In genomic region chr3:4866841-4867240, GRCh38 we compare ENCODE assay signal across 9 cellular contexts.
DNase-seq lines count a peak whose midpoint lies in the region; ATAC-seq and TF ChIP-seq lines count a peak whose summit lies in the region.
"Had no signal": no experiment of that assay in that cellular context is flagged by ENCODE, and none has a peak within 500 bp of the region (broad histone marks: within the 10 kb centered on the region; RNA-seq: fewer than 3 reads in every experiment).

No MANE protein-coding gene starts in this region.

- POLR2A ChIA-PET in activated CD8-positive, alpha-beta T cell treated with anti-CD3 and anti-CD28 coated beads for 36 hours (lab: Charles Lee) = interaction anchor here (0.7 to 0.9 kb wide), 3 partner anchors 9 to 186 kb away, joined by 3 read pairs; no protein-coding TSS in a partner anchor

- H3K9me3 Mint-ChIP-seq in activated CD8-positive, alpha-beta T cell treated with anti-CD3 and anti-CD28 coated beads for 36 hours = peaks cover 15% of the 10 kb centered on the region

- H3K4me3 ChIP-seq in fibroblast of villous mesenchyme (ENCODE audit: low read depth, low read length) (no peak overlapping the region), spleen (peak overlapping the region in 1 of 8 donors; percentile 81)
- H3K4me3 ChIP-seq: SK-N-MC had no signal

- peaks cover 0 to 9% (median 6%) of the 10 kb centered on the region in 8 donors for H3K9me3 ChIP-seq in spleen

- intact Hi-C loops in activated CD8-positive, alpha-beta T cell treated with anti-CD3 and anti-CD28 coated beads for 36 hours (cut with micrococcal nuclease) = no loop called here
- intact Hi-C loops in spleen (cut with DNase I; ENCODE audit: low total_unique reads) = no loop called here

- H3K4me3 Mint-ChIP-seq in activated CD8-positive, alpha-beta T cell treated with anti-CD3 and anti-CD28 coated beads for 36 hours = peak overlapping the region; percentile 86

- DNase-seq in NCI-H1417 (lab: John Stamatoyannopoulos, UW) = peak; percentile 1 to 69 (median 31)
- no peak for DNase-seq in NCI-H1417 treated with DMSO at 0.1 percent for 48 hours (lab: John Stamatoyannopoulos, UW)
- no peak for DNase-seq in activated CD8-positive, alpha-beta T cell treated with anti-CD3 and anti-CD28 coated beads for 36 hours
- DNase-seq in fibroblast of villous mesenchyme (ENCODE audit: low read depth) = peak; percentile 99
- DNase-seq in spleen = no peak
- no peak for DNase-seq in stimulated activated CD4-positive, alpha-beta T cell treated with anti-CD3 and anti-CD28 coated beads, Interleukin-2, amount 100 ng/mL, for 24 hours

- peaks cover 16 to 40% (median 33%) of the 10 kb centered on the region in 6 donors for H3K4me1 ChIP-seq in spleen

- CTCF ChIA-PET in activated CD8-positive, alpha-beta T cell treated with anti-CD3 and anti-CD28 coated beads for 36 hours (lab: Charles Lee) = interaction anchor here (0.9 to 1.7 kb wide), 2 partner anchors 127 to 160 kb away, joined by 3 read pairs; no protein-coding TSS in a partner anchor

- WGBS in spleen, 5 donors = 44 to 61% (median 53%) methylated on average over 6 of the region's 6 CpGs

- H3K36me3 ChIP-seq in spleen = no peaks in the 10 kb centered on the region

- H3K4me1 Mint-ChIP-seq in activated CD8-positive, alpha-beta T cell treated with anti-CD3 and anti-CD28 coated beads for 36 hours (ENCODE audit: low read depth) = peaks cover 38% of the 10 kb centered on the region

- no peaks in the 10 kb centered on the region for H3K27me3 ChIP-seq in spleen (replicated peaks in 1 of 7)

- H3K27me3 Mint-ChIP-seq in activated CD8-positive, alpha-beta T cell treated with anti-CD3 and anti-CD28 coated beads for 36 hours = no peaks in the 10 kb centered on the region

- ATAC-seq in activated CD8-positive, alpha-beta T cell treated with anti-CD3 and anti-CD28 coated beads for 36 hours = no peak
- no peak for ATAC-seq in HG02884 (IDR thresholded peaks at IDR 0.05; ENCODE audit: unreplicated experiment)
- ATAC-seq in HG02981 (IDR thresholded peaks at IDR 0.05; ENCODE audit: unreplicated experiment) = no peak

- H3K27ac Mint-ChIP-seq in activated CD8-positive, alpha-beta T cell treated with anti-CD3 and anti-CD28 coated beads for 36 hours = peak overlapping the region; percentile 96

- TF ChIP-seq POLR2A in spleen (IDR thresholded peaks at IDR 0.05) = no peak

- peak overlapping the region; percentile 71 to 96 (median 95) for H3K27ac ChIP-seq in spleen
- H3K27ac ChIP-seq: SK-N-MC had no signal

- H3K36me3 Mint-ChIP-seq in activated CD8-positive, alpha-beta T cell treated with anti-CD3 and anti-CD28 coated beads for 36 hours (ENCODE audit: low read depth) = peaks cover 29% of the 10 kb centered on the region

- TF ChIP-seq CTCF in activated CD8-positive, alpha-beta T cell treated with anti-CD3 and anti-CD28 coated beads for 36 hours (IDR thresholded peaks at IDR 0.05) = no peak
- TF ChIP-seq CTCF in fibroblast of villous mesenchyme (IDR thresholded peaks at IDR 0.05; ENCODE audit: insufficient read depth, low read depth, low read length) = no peak
- TF ChIP-seq CTCF in spleen (IDR thresholded peaks at IDR 0.05 in 8 of 11, conservative IDR thresholded peaks at IDR 0.05 in 3 of 11) = no peak

Comparison
In these comparisons a context has a peak if more than half of its experiments do, and no peak if none do; other contexts are left out.
1. DNase-seq: peak in NCI-H1417 (3 of 3) and fibroblast of villous mesenchyme (single experiment); none in NCI-H1417 treated with DMSO at 0.1 percent for 48 hours (single experiment), activated CD8-positive, alpha-beta T cell treated with anti-CD3 and anti-CD28 coated beads for 36 hours (single experiment), spleen (single experiment) and stimulated activated CD4-positive, alpha-beta T cell treated with anti-CD3 and anti-CD28 coated beads, Interleukin-2, amount 100 ng/mL, for 24 hours (0 of 2).